2 cellular contexts compared by ENCODE assay signal in genomic region chr10:78434886-78435285, GRCh38.
TF ChIP-seq lines count a peak whose summit lies in the region.

No MANE protein-coding gene starts in this region.

TF ChIP-seq in IMR-90, 13 proteins besides CTCF, POLR2A, EP300 and RAD21:
- TF ChIP-seq FOS (IDR thresholded peaks at IDR 0.05; ENCODE audit: low read depth, low read length): no peak
- no peak for TF ChIP-seq BHLHE40 (IDR thresholded peaks at IDR 0.05; ENCODE audit: low read depth, low read length)
- TF ChIP-seq SMC3 (IDR thresholded peaks at IDR 0.05; ENCODE audit: low read depth, low read length): no peak
- TF ChIP-seq USF2 (IDR thresholded peaks at IDR 0.05; ENCODE audit: low read depth, low read length): no peak
- TF ChIP-seq ELK1 (IDR thresholded peaks at IDR 0.05; ENCODE audit: borderline replicate concordance, low read depth, low read length): no peak
- TF ChIP-seq RCOR1 (IDR thresholded peaks at IDR 0.05; ENCODE audit: insufficient replicate concordance, low read length): no peak
- no peak for TF ChIP-seq CEBPB (IDR thresholded peaks at IDR 0.05; ENCODE audit: low read depth, low read length)
- no peak for TF ChIP-seq MAFK (IDR thresholded peaks at IDR 0.05; ENCODE audit: low read depth, low read length)
TF ChIP-seq in IMR-90: peak in this region for 0.

TF ChIP-seq in endothelial cell of umbilical vein, 7 proteins besides CTCF, POLR2A, EP300 and RAD21:
- TF ChIP-seq POLR2AphosphoS5 (IDR thresholded peaks at IDR 0.05; ENCODE audit: insufficient read depth, low read depth, low read length): no peak
- no peak for TF ChIP-seq EZH2 (IDR thresholded peaks at IDR 0.05; ENCODE audit: borderline replicate concordance, low read depth, low read length, severe bottlenecking)
- TF ChIP-seq FOS (IDR thresholded peaks at IDR 0.05; ENCODE audit: borderline replicate concordance, insufficient read depth, low read length): no peak
- TF ChIP-seq JUN (IDR thresholded peaks at IDR 0.05; ENCODE audit: borderline replicate concordance, insufficient read depth, insufficient read length, low read depth): no peak
- TF ChIP-seq MYC (IDR thresholded peaks at IDR 0.05; ENCODE audit: low read depth, low read length): no peak
- no peak for TF ChIP-seq GATA2 (IDR thresholded peaks at IDR 0.05; ENCODE audit: insufficient read depth, insufficient read length, low read depth, low read length)
- no peak for TF ChIP-seq MAX (IDR thresholded peaks at IDR 0.05; ENCODE audit: insufficient read depth, insufficient read length)
